10 cellular contexts compared by ENCODE assay signal in genomic region chr20:23156170-23156841, GRCh38.
DNase-seq lines count a peak whose midpoint lies in the region; ATAC-seq, FAIRE-seq and TF ChIP-seq lines count a peak whose summit lies in the region.
"Had no signal": no experiment of that assay in that cellular context is flagged by ENCODE, and none has a peak within 500 bp of the region (broad histone marks: within the 10 kb centered on the region; RNA-seq: fewer than 3 reads in every experiment).

No MANE protein-coding gene starts in this region.

- H4K20me1 ChIP-seq in PC-3 (ENCODE audit: low read length) (no peaks in the 10 kb centered on the region), endothelial cell of umbilical vein (replicated peaks; ENCODE audit: control insufficient read depth, extremely low read depth, insufficient read depth, low read length) (no peaks in the 10 kb centered on the region)

- 64 to 75% (median 67%) methylated on average over 11 of the region's 11 CpGs for WGBS in psoas muscle, 3 donors

- H3K79me2 ChIP-seq in PC-3 (ENCODE audit: low read length) = no peaks in the 10 kb centered on the region
- H3K79me2 ChIP-seq in endothelial cell of umbilical vein (ENCODE audit: control insufficient read depth, insufficient read depth, low read length) = no peaks in the 10 kb centered on the region

- DNase-seq in EL (peak; percentile 82), PC-3 (peak; percentile 86), endothelial cell of umbilical vein (ENCODE audit: low read depth, low spot score) (peak; percentile 65), psoas muscle (peak in 1 of 2 donors; percentile 69), activated T-cell treated with anti-CD3 and anti-CD28 coated beads for 4 hours (no peak)
- DNase-seq in activated CD4-positive, alpha-beta T cell treated with anti-CD3 and anti-CD28 coated beads for 48 hours = no peak
- no peak for DNase-seq in stimulated activated CD4-positive, alpha-beta T cell treated with anti-CD3 and anti-CD28 coated beads, Interleukin-15, amount 100 ng/mL, for 24 hours
- DNase-seq in activated CD4-positive, alpha-beta T cell treated with anti-CD3 and anti-CD28 coated beads, Interleukin-2, amount 50 U/mL, for 4 hours = no peak
- DNase-seq: activated B cell treated with CpG ODN at 0.5 μM for 24 hours had no signal

- peaks cover 37% of the 10 kb centered on the region for H3K4me1 ChIP-seq in PC-3 (ENCODE audit: insufficient read depth, low read length)
- H3K4me1 ChIP-seq in endothelial cell of umbilical vein (ENCODE audit: control insufficient read depth, extremely low read depth, insufficient read depth, low read length) = peaks cover 59% of the 10 kb centered on the region
- peaks cover 68% of the 10 kb centered on the region for H3K4me1 ChIP-seq in psoas muscle

- H3K9me3 ChIP-seq in PC-3 (ENCODE audit: low read length) = no peaks in the 10 kb centered on the region
- no peaks in the 10 kb centered on the region for H3K9me3 ChIP-seq in endothelial cell of umbilical vein (replicated peaks; ENCODE audit: control insufficient read depth, insufficient read depth, low read length)
- H3K9me3 ChIP-seq in psoas muscle = no peaks in the 10 kb centered on the region
- H3K9me3 ChIP-seq: heart left ventricle had no signal

- CTCF ChIA-PET in PC-3 (lab: Charles Lee) (no interaction called here), endothelial cell of umbilical vein (lab: Charles Lee) (interaction anchor here (1.0 to 1.5 kb wide), 6 partner anchors 9 to 64 kb away, joined by 3 to 4 read pairs (median 3); no protein-coding TSS in a partner anchor)

- H3K9me1 ChIP-seq in endothelial cell of umbilical vein (replicated peaks; ENCODE audit: control insufficient read depth, extremely low read depth, insufficient read depth, low read length) = no peaks in the 10 kb centered on the region

- H2AFZ ChIP-seq in PC-3 (ENCODE audit: low read length) (peak overlapping the region; percentile 20; the same call in 1 of the 2 replicates), endothelial cell of umbilical vein (ENCODE audit: low read depth, low read length) (peak overlapping the region; percentile 17)

- dilution Hi-C loops in endothelial cell of umbilical vein (cut with MboI; ENCODE audit: extremely low pct_ligation_motif_present, low sequenced_read_pairs) = no loop called here

- peak; percentile 91 for FAIRE-seq in endothelial cell of umbilical vein (lab: Jason Lieb, UNC)

- H3K9ac ChIP-seq in PC-3 (ENCODE audit: low read length) (peak overlapping the region; percentile 44), endothelial cell of umbilical vein (replicated peaks; ENCODE audit: extremely low read depth, insufficient read depth, low read length) (no peak overlapping the region)

- no peaks in the 10 kb centered on the region for H3K36me3 ChIP-seq in PC-3 (ENCODE audit: low read depth, low read length)
- H3K36me3 ChIP-seq in endothelial cell of umbilical vein (ENCODE audit: control insufficient read depth in 2 of 2, extremely low read depth in 1 of 2, insufficient read depth in 2 of 2, low read length in 2 of 2) = no peaks in the 10 kb centered on the region
- H3K36me3 ChIP-seq in psoas muscle (ENCODE audit: insufficient read depth in 1 of 2, low read depth in 1 of 2) = no peaks in the 10 kb centered on the region
- H3K36me3 ChIP-seq: heart left ventricle had no signal

- no TSS peak for BruUV-seq in PC-3 (replicated peaks; lab: Mats Ljungman, UMichigan)
- BruUV-seq in endothelial cell of umbilical vein (replicated peaks; lab: Mats Ljungman, UMichigan) = no TSS peak

- intact Hi-C loops in PC-3 (cut with micrococcal nuclease) = no loop called here
- intact Hi-C loops in endothelial cell of umbilical vein (cut with micrococcal nuclease) = no loop called here
- intact Hi-C loops in psoas muscle (cut with DNase I) = loop anchor here in 1 of 2 donors (10.0 kb wide), 2 partner anchors 198 to 478 kb away; partner anchors contain the start of genes CST3 and NXT1

- H3K4me3 ChIP-seq in PC-3 (ENCODE audit: low read length) (peak overlapping the region; percentile 14; the same call in 1 of the 2 replicates), endothelial cell of umbilical vein (replicated peaks in 1 of 3; ENCODE audit: insufficient read depth in 1 of 3, low read depth in 1 of 3, low read length in 3 of 3) (no peak overlapping the region), psoas muscle (no peak overlapping the region)
- H3K4me3 ChIP-seq: heart left ventricle had no signal

- peak; percentile 91 for ATAC-seq in PC-3
- ATAC-seq in psoas muscle = peak in 1 of 4 donors; percentile 15
- ATAC-seq: heart left ventricle had no signal

- H3K27me3 ChIP-seq in PC-3 (ENCODE audit: low read length) = no peaks in the 10 kb centered on the region
- no peaks in the 10 kb centered on the region for H3K27me3 ChIP-seq in endothelial cell of umbilical vein (ENCODE audit: control insufficient read depth in 2 of 2, insufficient read depth in 2 of 2, low read length in 2 of 2)
- H3K27me3 ChIP-seq in psoas muscle (ENCODE audit: insufficient read depth in 3 of 3, low read length in 2 of 3) = no peaks in the 10 kb centered on the region
- H3K27me3 ChIP-seq: heart left ventricle had no signal

- H3K9me2 ChIP-seq in PC-3 (replicated peaks; ENCODE audit: low read length) = no peaks in the 10 kb centered on the region

- H3K4me2 ChIP-seq in PC-3 (ENCODE audit: low read length) (peak overlapping the region; percentile 57), endothelial cell of umbilical vein (ENCODE audit: insufficient read depth, low read length) (peak overlapping the region; percentile 8)

- POLR2A ChIA-PET in PC-3 (lab: Charles Lee; ENCODE audit: unreplicated experiment) (no interaction called here), endothelial cell of umbilical vein (lab: Charles Lee) (no interaction called here)

- TF ChIP-seq CTCF in PC-3 (conservative IDR thresholded peaks at IDR 0.05; ENCODE audit: low read depth, low read length) (no peak), endothelial cell of umbilical vein (IDR thresholded peaks at IDR 0.05; ENCODE audit: extremely low read depth in 1 of 2, insufficient read depth in 1 of 2, low read depth in 1 of 2, low read length in 2 of 2) (no peak), psoas muscle (IDR thresholded peaks at IDR 0.05) (no peak)

- H3K27ac ChIP-seq in PC-3 (ENCODE audit: low read length) (peak overlapping the region; percentile 77), endothelial cell of umbilical vein (ENCODE audit: insufficient read depth, low read depth, low read length) (peak overlapping the region; percentile 48), psoas muscle (peak overlapping the region; percentile 59)

- H3F3A ChIP-seq in PC-3 (ENCODE audit: low read length, unreplicated experiment) = no peaks in the 10 kb centered on the region

- no peak for TF ChIP-seq POLR2A in endothelial cell of umbilical vein (IDR thresholded peaks at IDR 0.05; ENCODE audit: low read depth, low read length)

TF ChIP-seq in endothelial cell of umbilical vein, 7 proteins besides CTCF, POLR2A, EP300 and RAD21:
- TF ChIP-seq JUN (IDR thresholded peaks at IDR 0.05; ENCODE audit: borderline replicate concordance, insufficient read depth, insufficient read length, low read depth) = no peak
- peak; percentile 55 for TF ChIP-seq GATA2 (IDR thresholded peaks at IDR 0.05; ENCODE audit: insufficient read depth, insufficient read length, low read depth, low read length)
- no peak for TF ChIP-seq EZH2 (IDR thresholded peaks at IDR 0.05; ENCODE audit: borderline replicate concordance, low read depth, low read length, severe bottlenecking)
- TF ChIP-seq MYC (IDR thresholded peaks at IDR 0.05; ENCODE audit: low read depth, low read length) = no peak
- peak; percentile 55 for TF ChIP-seq POLR2AphosphoS5 (IDR thresholded peaks at IDR 0.05; ENCODE audit: insufficient read depth, low read depth, low read length)
- peak; percentile 87 for TF ChIP-seq FOS (IDR thresholded peaks at IDR 0.05; ENCODE audit: borderline replicate concordance, insufficient read depth, low read length)
- TF ChIP-seq, protein P1, sequence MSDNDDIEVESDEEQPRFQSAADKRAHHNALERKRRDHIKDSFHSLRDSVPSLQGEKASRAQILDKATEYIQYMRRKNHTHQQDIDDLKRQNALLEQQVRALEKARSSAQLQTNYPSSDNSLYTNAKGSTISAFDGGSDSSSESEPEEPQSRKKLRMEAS (IDR thresholded peaks at IDR 0.05; ENCODE audit: insufficient read depth, insufficient read length) = no peak

Comparison
In these comparisons a context has a peak if more than half of its experiments do, and no peak if none do; other contexts are left out.
1. DNase-seq: peak in EL (single experiment), PC-3 (single experiment) and endothelial cell of umbilical vein (single experiment); none in activated CD4-positive, alpha-beta T cell treated with anti-CD3 and anti-CD28 coated beads for 48 hours (single experiment), activated T-cell treated with anti-CD3 and anti-CD28 coated beads for 4 hours (single experiment), stimulated activated CD4-positive, alpha-beta T cell treated with anti-CD3 and anti-CD28 coated beads, Interleukin-15, amount 100 ng/mL, for 24 hours (single experiment) and activated CD4-positive, alpha-beta T cell treated with anti-CD3 and anti-CD28 coated beads, Interleukin-2, amount 50 U/mL, for 4 hours (0 of 2).
2. Peak in every context shown above with its lines, with median percentiles within 50 percentile points of each other: H3K27ac ChIP-seq.